ENCODE assay signal across 23 cellular contexts in the genomic region with DNA sequence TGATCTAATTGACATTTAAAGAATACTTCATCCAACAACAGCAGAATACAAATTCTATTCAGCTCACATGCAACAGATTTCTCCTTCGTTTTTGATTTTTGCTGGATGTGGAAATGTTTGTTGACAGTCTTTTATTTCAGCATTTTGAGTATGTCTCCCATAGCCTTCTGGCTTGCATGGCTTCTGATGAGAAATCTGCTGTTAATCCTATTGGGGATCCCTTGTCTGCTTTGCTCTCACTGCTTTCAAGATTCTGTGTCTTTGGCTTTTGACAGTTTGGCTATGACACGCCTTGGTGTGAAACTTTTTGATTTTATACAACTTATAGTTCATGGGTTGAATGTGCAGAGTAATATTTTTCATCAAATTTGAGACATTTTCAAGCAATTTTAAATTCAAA.
"Had no signal": no experiment of that assay in that cellular context is flagged by ENCODE, and none has a peak within 500 bp of the region (broad histone marks: within the 10 kb centered on the region; RNA-seq: fewer than 3 reads in every experiment).

No MANE protein-coding gene starts in this region.

- H3K9me3 ChIP-seq: upper lobe of right lung had no signal

- H3K4me3 ChIP-seq: esophagus muscularis mucosa, heart right ventricle, spleen, suprapubic skin, tibial artery, upper lobe of right lung had no signal

- H3K36me3 Mint-ChIP-seq: mesothelial cell of epicardium had no signal

- H3K4me1 Mint-ChIP-seq: mesothelial cell of epicardium had no signal

- H3K27me3 ChIP-seq: esophagus muscularis mucosa, heart right ventricle, spleen, suprapubic skin, upper lobe of right lung had no signal

- ATAC-seq: foreskin keratinocyte, heart right ventricle, right cardiac atrium, T-helper 17 cell, upper lobe of right lung had no signal

- DNase-seq: activated CD4-positive, alpha-beta memory T cell treated with anti-CD3 and anti-CD28 coated beads for 36 hours; activated CD4-positive, alpha-beta T cell treated with anti-CD3 and anti-CD28 coated beads, Interleukin-2, amount 10 ng/mL, durations not matched to agents 24 days and 14 days; activated CD4-positive, CD25-positive, alpha-beta regulatory T cell treated with anti-CD3 and anti-CD28 coated beads, Interleukin-2, amount 50 U/mL, for 72 hours; activated effector memory CD4-positive, alpha-beta T cell treated with Interleukin-2 at 50 U/mL for 16 hours; activated naive CD4-positive, alpha-beta T cell treated with anti-CD3 and anti-CD28 coated beads for 36 hours; activated T-cell treated with anti-CD3 and anti-CD28 coated beads, Interleukin-2, amount 50 U/mL, for 48 hours; amygdala; caudate nucleus; foreskin keratinocyte; heart right ventricle; naive B cell; right cardiac atrium; spleen; stimulated activated naive CD4-positive, alpha-beta T cell; T-helper 17 cell; T1000; tibial artery; upper lobe of right lung; WERI-Rb-1 had no signal

- H3K27ac Mint-ChIP-seq: activated CD4-positive, alpha-beta memory T cell treated with anti-CD3 and anti-CD28 coated beads for 36 hours; activated CD4-positive, alpha-beta T cell treated with anti-CD3 and anti-CD28 coated beads, Interleukin-2, amount 10 ng/mL, durations not matched to agents 24 days and 14 days; dendritic cell treated with granulocyte-macrophage colony-stimulating factor and Interleukin-4, amounts not matched to agents 40 ng/mL and 50 ng/mL, for 4 days; mesothelial cell of epicardium; naive B cell had no signal

- H3K27me3 Mint-ChIP-seq: activated CD4-positive, alpha-beta memory T cell treated with anti-CD3 and anti-CD28 coated beads for 36 hours; activated CD4-positive, alpha-beta T cell treated with anti-CD3 and anti-CD28 coated beads, Interleukin-2, amount 10 ng/mL, durations not matched to agents 24 days and 14 days; dendritic cell treated with granulocyte-macrophage colony-stimulating factor and Interleukin-4, amounts not matched to agents 40 ng/mL and 50 ng/mL, for 4 days; naive B cell; T-helper 17 cell had no signal

- H3K27ac ChIP-seq: esophagus muscularis mucosa, foreskin keratinocyte, heart right ventricle, spleen, suprapubic skin, tibial artery, upper lobe of right lung, WERI-Rb-1 had no signal

- H3K36me3 ChIP-seq: esophagus muscularis mucosa, heart right ventricle, suprapubic skin, tibial artery, upper lobe of right lung, WERI-Rb-1 had no signal

- H3K4me1 ChIP-seq: esophagus muscularis mucosa, foreskin keratinocyte, suprapubic skin, tibial artery had no signal

- H3K4me3 Mint-ChIP-seq: activated CD4-positive, alpha-beta memory T cell treated with anti-CD3 and anti-CD28 coated beads for 36 hours; activated CD4-positive, alpha-beta T cell treated with anti-CD3 and anti-CD28 coated beads, Interleukin-2, amount 10 ng/mL, durations not matched to agents 24 days and 14 days; activated naive CD4-positive, alpha-beta T cell treated with anti-CD3 and anti-CD28 coated beads for 36 hours; dendritic cell treated with granulocyte-macrophage colony-stimulating factor and Interleukin-4, amounts not matched to agents 40 ng/mL and 50 ng/mL, for 4 days; mesothelial cell of epicardium; T-helper 17 cell had no signal
